Comparison of ENCODE assay signal across 23 cellular contexts in genomic region chr21:42545317-42545716, GRCh38. TPM values are rescaled to one million over a fixed set of nuclear protein-coding genes. Genes with fewer than 3 reads are reported as not detected.
"Had no signal": no experiment of that assay in that cellular context is flagged by ENCODE, and none has a peak within 500 bp of the region (broad histone marks: within the 10 kb centered on the region; RNA-seq: fewer than 3 reads in every experiment).

No MANE protein-coding gene starts in this region.

- FAIRE-seq: astrocyte, urothelium cell line had no signal

- ATAC-seq: activated CD4-positive, CD25-positive, alpha-beta regulatory T cell treated with anti-CD3 and anti-CD28 coated beads, Interleukin-2, amount 50 U/mL, for 24 hours; naive thymus-derived CD4-positive, alpha-beta T cell; right lobe of liver; SK-N-SH treated with all-trans-retinoic acid at 6 μM for 48 hours; T-cell had no signal

- H3K36me3 ChIP-seq: breast epithelium had no signal

- H3K27ac Mint-ChIP-seq: activated T-helper 2 cell treated with anti-CD3 and anti-CD28 coated beads, Interferon-gamma antibody, Interleukin-2, Interleukin-4, amounts not matched to agents 10 μg/mL and 5 μg/mL and 100 μg/mL, durations not matched to agents 14 hours and 24 hours and 36 hours; dendritic cell treated with granulocyte-macrophage colony-stimulating factor and Interleukin-4, amounts not matched to agents 40 ng/mL and 50 ng/mL, for 4 days; naive thymus-derived CD4-positive, alpha-beta T cell; T-cell had no signal

- H3K9me3 ChIP-seq: breast epithelium, right lobe of liver, thyroid gland had no signal

- H3K27ac ChIP-seq: breast epithelium, right lobe of liver, thyroid gland had no signal

- H3K9me3 Mint-ChIP-seq: activated CD4-positive, alpha-beta T cell treated with anti-CD3 and anti-CD28 coated beads, Interleukin-2, amount 10 ng/mL, durations not matched to agents 7 days and 5 days; activated T-helper 2 cell treated with anti-CD3 and anti-CD28 coated beads, Interferon-gamma antibody, Interleukin-2, Interleukin-4, amounts not matched to agents 10 μg/mL and 5 μg/mL and 100 μg/mL, durations not matched to agents 14 hours and 24 hours and 36 hours; dendritic cell treated with granulocyte-macrophage colony-stimulating factor and Interleukin-4, amounts not matched to agents 40 ng/mL and 50 ng/mL, for 4 days; immature natural killer cell; naive thymus-derived CD4-positive, alpha-beta T cell; T-cell had no signal

- H3K4me3 ChIP-seq: breast epithelium, right lobe of liver, smooth muscle cell, thyroid gland had no signal

- H3K27me3 ChIP-seq: breast epithelium, right lobe of liver, thyroid gland had no signal

- H3K27me3 Mint-ChIP-seq: activated CD4-positive, alpha-beta T cell treated with anti-CD3 and anti-CD28 coated beads, Interleukin-2, amount 10 ng/mL, durations not matched to agents 7 days and 5 days; dendritic cell treated with granulocyte-macrophage colony-stimulating factor and Interleukin-4, amounts not matched to agents 40 ng/mL and 50 ng/mL, for 4 days; naive thymus-derived CD4-positive, alpha-beta T cell; T-cell had no signal

- H3K4me2 ChIP-seq: smooth muscle cell had no signal

- DNase-seq: activated CD4-positive, alpha-beta T cell treated with anti-CD3 and anti-CD28 coated beads, Interleukin-2, amount 10 ng/mL, durations not matched to agents 7 days and 5 days; activated naive CD4-positive, alpha-beta T cell treated with Interleukin-2 at 50 U/mL for 16 hours; activated T-cell treated with anti-CD3 and anti-CD28 coated beads for 4 hours; effector memory CD4-positive, alpha-beta T cell; immature natural killer cell; kidney glomerular epithelial cell; mesendoderm; naive thymus-derived CD4-positive, alpha-beta T cell; right lobe of liver; stimulated activated CD4-positive, alpha-beta T cell treated with anti-CD3 and anti-CD28 coated beads, Interleukin-4, amount 100 ng/mL, for 4 hours; stimulated activated naive CD4-positive, alpha-beta T cell; T-cell; T1000; thyroid gland had no signal

- H3K4me3 Mint-ChIP-seq: activated CD4-positive, alpha-beta T cell treated with anti-CD3 and anti-CD28 coated beads, Interleukin-2, amount 10 ng/mL, durations not matched to agents 7 days and 5 days; dendritic cell treated with granulocyte-macrophage colony-stimulating factor and Interleukin-4, amounts not matched to agents 40 ng/mL and 50 ng/mL, for 4 days; naive thymus-derived CD4-positive, alpha-beta T cell; T-cell had no signal

- H3K4me1 ChIP-seq: breast epithelium, thyroid gland had no signal

RNA-seq across cellular contexts. Expression of gene RSPH1, which starts 49.3 kb away (rescaled TPM):
- total RNA-seq: activated CD4-positive, alpha-beta T cell treated with anti-CD3 and anti-CD28 coated beads, Interleukin-2, amount 10 ng/mL, durations not matched to agents 7 days and 5 days; activated T-helper 2 cell treated with anti-CD3 and anti-CD28 coated beads, Interferon-gamma antibody, Interleukin-2, Interleukin-4, amounts not matched to agents 10 μg/mL and 5 μg/mL and 100 μg/mL, durations not matched to agents 14 hours and 24 hours and 36 hours; fibroblast of villous mesenchyme; smooth muscle cell had no signal
- polyA plus RNA-seq: naive thymus-derived CD4-positive, alpha-beta T cell had no signal
